10 cellular contexts compared by ENCODE assay signal in the genomic region with DNA sequence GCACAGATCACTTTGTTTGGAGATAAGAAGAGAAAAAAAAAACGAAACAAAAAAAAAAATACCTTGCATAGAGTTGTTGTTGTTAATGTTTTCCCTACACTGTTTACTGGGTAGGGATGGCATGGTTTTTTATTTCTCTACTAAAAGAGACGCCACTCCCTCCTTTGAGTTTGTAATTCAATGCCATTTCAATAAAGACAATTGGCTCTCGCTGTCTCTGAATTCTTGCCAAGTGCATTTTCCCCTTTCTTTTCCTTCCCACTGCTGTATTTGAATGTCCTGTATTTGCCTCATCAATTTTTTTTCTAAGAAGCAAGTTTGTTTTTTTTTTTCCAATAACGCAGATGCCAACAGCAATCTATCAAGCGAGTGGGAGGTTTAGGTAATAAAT.
DNase-seq lines count a peak whose midpoint lies in the region; ATAC-seq, FAIRE-seq and TF ChIP-seq lines count a peak whose summit lies in the region.
"Had no signal": no experiment of that assay in that cellular context is flagged by ENCODE, and none has a peak within 500 bp of the region (broad histone marks: within the 10 kb centered on the region; RNA-seq: fewer than 3 reads in every experiment).

No MANE protein-coding gene starts in this region.

- no peak for FAIRE-seq in A549 (lab: Jason Lieb, UNC)

- no peak for TF ChIP-seq CTCF in A549 (IDR thresholded peaks at IDR 0.05)

- H3K36me3 ChIP-seq in MG63 (no peaks in the 10 kb centered on the region), duodenal mucosa (ENCODE audit: control insufficient read depth in 1 of 2, insufficient read depth in 2 of 2, low read length in 2 of 2) (no peaks in the 10 kb centered on the region), neuron (ENCODE audit: insufficient read depth, low read length) (no peaks in the 10 kb centered on the region)

- CTCF ChIA-PET in A549 (lab: Yijun Ruan, JAX), result interaction anchor here (1.0 kb wide), 1 partner anchor 14 kb away, joined by 3 read pairs; no protein-coding TSS in a partner anchor

- no peak for TF ChIP-seq POLR2A in A549 (IDR thresholded peaks at IDR 0.05; ENCODE audit: low read length)

- TF ChIP-seq EP300 in A549 (IDR thresholded peaks at IDR 0.05), result no peak

- POLR2A ChIA-PET in A549 (lab: Yijun Ruan, JAX), result interaction anchor here (0.6 kb wide), 1 partner anchor 116 kb away, joined by 9 read pairs; no protein-coding TSS in a partner anchor

- H3K9me3 ChIP-seq in A549 (no peaks in the 10 kb centered on the region), MG63 (no peaks in the 10 kb centered on the region), duodenal mucosa (ENCODE audit: control insufficient read depth in 1 of 2, low read length in 2 of 2) (no peaks in the 10 kb centered on the region), neuron (ENCODE audit: low read length) (no peaks in the 10 kb centered on the region)

- WGBS in A549 (ENCODE audit: missing lambda C conversion rate), result 50% methylated on average over 5 of the region's 5 CpGs

- H3K4me1 ChIP-seq in A549 (peaks cover 18% of the 10 kb centered on the region), duodenal mucosa (ENCODE audit: control insufficient read depth in 1 of 2, insufficient read depth in 2 of 2, low read length in 2 of 2) (peaks cover 0 to 3% of the 10 kb centered on the region in 2 donors), neuron (ENCODE audit: insufficient read depth, low read length) (peaks cover 30% of the 10 kb centered on the region)

- DNase-seq in A549 (ENCODE audit: low read depth in 1 of 2, low spot score in 1 of 2), result no peak
- DNase-seq in MG63, result no peak
- DNase-seq in amniotic stem cell (lab: John Stamatoyannopoulos, UW), result no peak
- DNase-seq in glomerular visceral epithelial cell (ENCODE audit: extremely low spot score), result no peak
- no peak for DNase-seq in stimulated activated CD4-positive, alpha-beta T cell treated with anti-CD3 and anti-CD28 coated beads, Interleukin-4, amount 100 ng/mL, for 4 hours
- DNase-seq: CD8-positive, alpha-beta T cell; Karpas-422 had no signal

- TF ChIP-seq RAD21 in A549 (conservative IDR thresholded peaks at IDR 0.05 in 1 of 2, IDR thresholded peaks at IDR 0.05 in 1 of 2), result no peak

- peak overlapping the region; percentile 87 for H3K4me2 ChIP-seq in A549

- H3K4me3 ChIP-seq in A549 (0 out of 3 replicates have a peak overlapping the region, but pooled peaks have one; percentile 52), MG63 (peak overlapping the region; percentile 50; the same call in 1 of the 2 replicates), duodenal mucosa (ENCODE audit: low read depth in 1 of 2, low read length in 2 of 2) (peak overlapping the region; percentile 36 to 46), neuron (ENCODE audit: low read length) (peak overlapping the region; percentile 32)

- H2AFZ ChIP-seq in neuron (ENCODE audit: low read depth, low read length), result peak overlapping the region; percentile 40

- H3K9ac ChIP-seq in duodenal mucosa (ENCODE audit: low read depth in 1 of 2, low read length in 2 of 2), result no peak overlapping the region

- H3K27ac ChIP-seq in A549 (peak overlapping the region; percentile 80 to 85; a peak in 5 of 6 replicates), duodenal mucosa (ENCODE audit: low read depth, low read length) (no peak overlapping the region)

- H3K27me3 ChIP-seq in MG63 (no peaks in the 10 kb centered on the region), duodenal mucosa (ENCODE audit: control insufficient read depth in 1 of 2, insufficient read depth in 2 of 2, low read length in 2 of 2) (no peaks in the 10 kb centered on the region), neuron (ENCODE audit: insufficient read depth, low read length) (no peaks in the 10 kb centered on the region)

- no peak for ATAC-seq in A549
- no peak for ATAC-seq in GM21367 (IDR thresholded peaks at IDR 0.05; ENCODE audit: unreplicated experiment)
- ATAC-seq: CD8-positive, alpha-beta T cell had no signal

TF ChIP-seq in A549, 52 proteins besides CTCF, POLR2A, EP300 and RAD21:
- TF ChIP-seq, protein P1, sequence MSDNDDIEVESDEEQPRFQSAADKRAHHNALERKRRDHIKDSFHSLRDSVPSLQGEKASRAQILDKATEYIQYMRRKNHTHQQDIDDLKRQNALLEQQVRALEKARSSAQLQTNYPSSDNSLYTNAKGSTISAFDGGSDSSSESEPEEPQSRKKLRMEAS (IDR thresholded peaks at IDR 0.05), result 0 out of 2 replicates have a peak, but pooled peaks have one; percentile 0
- TF ChIP-seq PBX3 (IDR thresholded peaks at IDR 0.05), result no peak
